8 cellular contexts compared by ENCODE assay signal in genomic region chr9:120985759-120986353, GRCh38. TPM values are rescaled to one million over a fixed set of nuclear protein-coding genes. Genes with fewer than 3 reads are reported as not detected.
DNase-seq lines count a peak whose midpoint lies in the region; ATAC-seq, FAIRE-seq and TF ChIP-seq lines count a peak whose summit lies in the region.

No MANE protein-coding gene starts in this region.

- H3K27ac ChIP-seq in GM12878 (ENCODE audit: control insufficient read depth, insufficient read depth) = no peak overlapping the region
- H3K27ac ChIP-seq in HepG2 (ENCODE audit: extremely low read length, insufficient read depth, low read length) = no peak overlapping the region

- H2AFZ ChIP-seq in GM12878 (ENCODE audit: control insufficient read depth, low read depth, low read length) = peak overlapping the region; percentile 72
- no peak overlapping the region for H2AFZ ChIP-seq in HepG2 (ENCODE audit: low read length)

- CTCF ChIA-PET in GM12878 (lab: Yijun Ruan, JAX) = interaction anchor here (0.7 to 8.5 kb wide), 39 partner anchors 8 to 459 kb away, joined by 3 to 115 read pairs (median 4); no protein-coding TSS in a partner anchor
- CTCF ChIA-PET in HepG2 (lab: Yijun Ruan, JAX; ENCODE audit: low intra/inter-chr PET ratio, low total read pairs) = interaction anchor here (1.1 kb wide), 1 partner anchor 74 kb away, joined by 7 read pairs; no protein-coding TSS in a partner anchor

- TF ChIP-seq RAD21 in GM12878 (IDR thresholded peaks at IDR 0.05; ENCODE audit: insufficient read depth, low read depth, low read length) (peak; percentile 74), HepG2 (CRISPR knock-in tag; IDR thresholded peaks at IDR 0.05) (peak; percentile 24; the same call in 1 of the 2 replicates)

- no peak overlapping the region for H3K9ac ChIP-seq in GM12878 (ENCODE audit: control insufficient read depth, insufficient read depth, low read length)
- no peak overlapping the region for H3K9ac ChIP-seq in HepG2 (ENCODE audit: insufficient read depth, low read depth, low read length)

- peak; percentile 47 for DNase-seq in NCI-H2196 treated with DMSO at 0.1 percent for 48 hours (lab: John Stamatoyannopoulos, UW; ENCODE audit: unreplicated experiment)
- DNase-seq in GM12878 (ENCODE audit: low read depth, low spot score) = no peak
- DNase-seq in HepG2 (ENCODE audit: low spot score) = peak; percentile 56

- peaks cover 4% of the 10 kb centered on the region; the same call in 1 of the 2 replicates for H3K4me1 ChIP-seq in GM12878 (ENCODE audit: control insufficient read depth, insufficient read depth, low read length)
- H3K4me1 ChIP-seq in HepG2 (ENCODE audit: insufficient read depth, low read length) = peaks cover 20% of the 10 kb centered on the region

- H3K9me3 ChIP-seq in GM12878 (replicated peaks; ENCODE audit: control insufficient read depth, insufficient read depth, low read length) = no peaks in the 10 kb centered on the region
- H3K9me3 ChIP-seq in HepG2 (ENCODE audit: low read length) = no peaks in the 10 kb centered on the region

- H3K27me3 ChIP-seq in GM12878 (replicated peaks in 1 of 2; ENCODE audit: control insufficient read depth in 2 of 2, insufficient read depth in 2 of 2, low read length in 1 of 2) (no peaks in the 10 kb centered on the region), HepG2 (ENCODE audit: control insufficient read depth in 1 of 2, insufficient read depth in 2 of 2, low read length in 2 of 2) (no peaks in the 10 kb centered on the region)

- H3K4me3 ChIP-seq in GM12878 (no peak overlapping the region), HepG2 (replicated peaks in 1 of 3; ENCODE audit: insufficient read depth in 1 of 3, low read depth in 2 of 3, low read length in 3 of 3) (no peak overlapping the region)

- POLR2A ChIA-PET in GM12878 (lab: Charles Lee) = no interaction called here
- POLR2A ChIA-PET in HepG2 (lab: Yijun Ruan, JAX) = no interaction called here

- no peaks in the 10 kb centered on the region for H4K20me1 ChIP-seq in GM12878 (ENCODE audit: control insufficient read depth, insufficient read depth)
- H4K20me1 ChIP-seq in HepG2 (ENCODE audit: insufficient read depth, low read length) = no peaks in the 10 kb centered on the region

- TF ChIP-seq POLR2A in GM12878 (IDR thresholded peaks at IDR 0.05; ENCODE audit: low read depth, low read length) (no peak), HepG2 (IDR thresholded peaks at IDR 0.05; ENCODE audit: insufficient read depth in 1 of 2, low read depth in 2 of 2, low read length in 2 of 2) (no peak)

- 0% methylated on average over 2 of the region's 2 CpGs for WGBS in GM12878 (ENCODE audit: insufficient coverage, insufficient replicate concordance, low lambda C conversion rate, missing lambda C conversion rate)
- WGBS in HepG2 (ENCODE audit: low lambda C conversion rate) = 31% methylated on average over 2 of the region's 2 CpGs

- BruUV-seq in GM12878 (replicated peaks; lab: Mats Ljungman, UMichigan) (no TSS peak), HepG2 (replicated peaks; lab: Mats Ljungman, UMichigan) (no TSS peak)

- intact Hi-C loops in GM12878 (cut with micrococcal nuclease; ENCODE audit: unreplicated experiment) = loop anchor here (2.0 to 10.0 kb wide), 3 partner anchors 169 to 419 kb away; no protein-coding TSS in a partner anchor
- intact Hi-C loops in HepG2 (cut with micrococcal nuclease; ENCODE audit: unreplicated experiment) = loop anchor here (1.0 kb wide), 1 partner anchor 74 kb away; no protein-coding TSS in a partner anchor

- no peak overlapping the region for H3K4me2 ChIP-seq in GM12878 (ENCODE audit: control insufficient read depth, insufficient read depth)
- no peak overlapping the region for H3K4me2 ChIP-seq in HepG2 (ENCODE audit: low read depth, low read length)

- ATAC-seq in GM12878 (peak; percentile 85), HepG2 (peak; percentile 77), HG03520 (IDR thresholded peaks at IDR 0.05; ENCODE audit: unreplicated experiment) (no peak), HG03571 (IDR thresholded peaks at IDR 0.05; ENCODE audit: unreplicated experiment) (no peak), GM19397 (IDR thresholded peaks at IDR 0.05; ENCODE audit: unreplicated experiment) (no peak)

- no peaks in the 10 kb centered on the region for H3K79me2 ChIP-seq in GM12878 (ENCODE audit: control insufficient read depth, insufficient read depth, low read length)
- no peaks in the 10 kb centered on the region for H3K79me2 ChIP-seq in HepG2 (ENCODE audit: insufficient read depth, low read length)

- FAIRE-seq in A204.1 (lab: Jason Lieb, UNC) (peak; percentile 77), GM12878 (lab: Jason Lieb, UNC) (peak; percentile 75), HepG2 (lab: Jason Lieb, UNC) (peak; percentile 64)

- RAD21 ChIA-PET in GM12878 (lab: Charles Lee; ENCODE audit: unreplicated experiment) = interaction anchor here (0.8 to 3.1 kb wide), 13 partner anchors 33 to 335 kb away, joined by 3 to 35 read pairs (median 5); no protein-coding TSS in a partner anchor

- SMC1A ChIA-PET in GM12878 (lab: Charles Lee; ENCODE audit: uncharacterized antibody, unreplicated experiment) = interaction anchor here (0.8 to 2.9 kb wide), 21 partner anchors 32 to 334 kb away, joined by 3 to 32 read pairs (median 3); partner anchors contain the start of gene C5

- in situ Hi-C loops in GM12878 (cut with MboI) = no loop called here
- in situ Hi-C loops in HepG2 (cut with HindIII; ENCODE audit: extremely low pct_ligation_motif_present, low pct_unique_long_range_greater_than_20kb) = no loop called here

- no peak for TF ChIP-seq EP300 in GM12878 (IDR thresholded peaks at IDR 0.05; ENCODE audit: borderline replicate concordance in 1 of 2, control insufficient read depth in 1 of 2, low read depth in 2 of 2, low read length in 2 of 2)
- TF ChIP-seq EP300 in HepG2 (IDR thresholded peaks at IDR 0.05; ENCODE audit: low read depth in 2 of 2, low read length in 2 of 2) = no peak
- TF ChIP-seq EP300 in HepG2 (CRISPR knock-in tag; IDR thresholded peaks at IDR 0.05; ENCODE audit: borderline replicate concordance) = no peak

- TF ChIP-seq CTCF in GM12873 (IDR thresholded peaks at IDR 0.05; ENCODE audit: insufficient read depth, low read depth, low read length, missing control alignments) (peak; percentile 56), GM12878 (IDR thresholded peaks at IDR 0.05 in 2 of 3, conservative IDR thresholded peaks at IDR 0.05 in 1 of 3; ENCODE audit: control insufficient read depth in 2 of 3, extremely low read depth in 1 of 3, insufficient read depth in 1 of 3, low read depth in 3 of 3, low read length in 3 of 3) (peak; percentile 64 to 70 (median 64)), HepG2 (CRISPR knock-in tag; IDR thresholded peaks at IDR 0.05) (peak; percentile 71)

- H3K36me3 ChIP-seq in GM12878 (ENCODE audit: control insufficient read depth in 2 of 2, insufficient read depth in 2 of 2, low read length in 1 of 2) (no peaks in the 10 kb centered on the region), HepG2 (replicated peaks in 1 of 2; ENCODE audit: control insufficient read depth in 1 of 2, insufficient read depth in 2 of 2, low read length in 2 of 2) (peaks cover 11 to 22% of the 10 kb centered on the region in 2 experiments)

TF ChIP-seq in HepG2, 621 proteins besides CTCF, POLR2A, EP300 and RAD21:
- TF ChIP-seq STAG1 (CRISPR knock-in tag; IDR thresholded peaks at IDR 0.05) = peak; percentile 70
- TF ChIP-seq SIN3A (IDR thresholded peaks at IDR 0.05; ENCODE audit: borderline replicate concordance, low read depth, low read length) = no peak
- TF ChIP-seq SMC3 (IDR thresholded peaks at IDR 0.05; ENCODE audit: low read length) = peak; percentile 19; the same call in 1 of the 2 replicates

RNA-seq across cellular contexts. Expression of gene TRAF1, which starts 59.3 kb away (rescaled TPM):
- total RNA-seq in GM12878 (2013; cell fraction: nucleolus; rRNA removed) = 317 and 349 TPM in 2 replicates
- total RNA-seq in GM12878 (2014; rRNA removed) = 144 and 153 TPM in 2 replicates
- 111 and 116 TPM in 2 replicates for total RNA-seq in GM12878 (2014; rRNA removed; fragmentation: Illumina TruSeq; extraction: Trizol)
- 163 and 164 TPM in 2 replicates for total RNA-seq in GM12878 (2021)
- polyA plus RNA-seq in GM12878 (2011; ENCODE audit: low read depth) = 44.2 TPM
- 106 and 147 TPM in 2 replicates for polyA plus RNA-seq in GM12878 (2011; rRNA removed)
- polyA plus RNA-seq in GM12878 (2011; cell fraction: cytosol; rRNA removed) = 186 and 209 TPM in 2 replicates
- 205 and 241 TPM in 2 replicates for polyA plus RNA-seq in GM12878 (2011; cell fraction: nucleus; rRNA removed)
- polyA plus RNA-seq in GM12878 (2012) = 65.1 and 86.6 TPM in 2 replicates
- polyA plus RNA-seq in GM12878 (2014; fragmentation: Illumina TruSeq; extraction: Trizol) = 82.8 and 140 TPM in 2 replicates
- 10 to 100 TPM; 13.8 to 16.6 TPM for polyA plus RNA-seq in GM12878 (2014; fragmentation: Nextera tagmentation; extraction: Ambion mirVana)
- polyA plus RNA-seq in GM12878 (2014; rRNA removed) = 153 and 156 TPM in 2 replicates
- polyA plus RNA-seq in GM12878 (2016; fragmentation: Nextera tagmentation; extraction: Ambion mirVana) = 10 to 100 TPM; 69.6 to 79.5 TPM
- polyA minus RNA-seq in GM12878 (2011; rRNA and poly(A)+ RNA removed) = 194 and 283 TPM in 2 replicates
- 61.2 and 66.6 TPM in 2 replicates for polyA minus RNA-seq in GM12878 (2011; cell fraction: cytosol; rRNA and poly(A)+ RNA removed)
- 99.3 and 141 TPM in 2 replicates for polyA minus RNA-seq in GM12878 (2011; cell fraction: nucleus; rRNA and poly(A)+ RNA removed)
- 0.11 and 0.44 TPM in 2 replicates for total RNA-seq in HepG2 (2016; rRNA removed; fragmentation: Illumina TruSeq; extraction: Trizol)
- total RNA-seq in HepG2 (2016; cell fraction: cytosol; rRNA removed; fragmentation: Illumina TruSeq; extraction: Trizol; ENCODE audit: low read depth) = 0.09 and 0.10 TPM in 2 replicates
- 0.25 and 0.39 TPM in 2 replicates for total RNA-seq in HepG2 (2016; cell fraction: insoluble cytoplasmic fraction; rRNA removed; fragmentation: Illumina TruSeq; extraction: Trizol)
- total RNA-seq in HepG2 (2016; cell fraction: membrane; rRNA removed; fragmentation: Illumina TruSeq; extraction: Trizol) = 0.09 and 0.21 TPM in 2 replicates
- 0.75 and 0.87 TPM in 2 replicates for total RNA-seq in HepG2 (2016; cell fraction: nucleus; rRNA removed; fragmentation: Illumina TruSeq; extraction: Trizol)
- 1.0 and 1.8 TPM in 2 replicates for polyA plus RNA-seq in HepG2 (2011; rRNA removed)
- polyA plus RNA-seq in HepG2 (2011; cell fraction: cytosol; rRNA removed) = 0.48 and 0.60 TPM in 2 replicates
- polyA plus RNA-seq in HepG2 (2011; cell fraction: nucleus; rRNA removed) = 5.5 and 7.6 TPM in 2 replicates
- polyA plus RNA-seq in HepG2 (2012) = 0.59 and 0.96 TPM in 2 replicates
- polyA plus RNA-seq in HepG2 (2016; cell fraction: cytosol; fragmentation: Illumina TruSeq; extraction: Trizol; ENCODE audit: low read depth) = 0.07 and 0.10 TPM in 2 replicates
- 0.19 and 0.26 TPM in 2 replicates for polyA plus RNA-seq in HepG2 (2016; cell fraction: insoluble cytoplasmic fraction; fragmentation: Illumina TruSeq; extraction: Trizol; ENCODE audit: low read depth)
- 0.09 and 0.19 TPM in 2 replicates for polyA plus RNA-seq in HepG2 (2016; cell fraction: membrane; fragmentation: Illumina TruSeq; extraction: Trizol; ENCODE audit: low read depth)
- 2.2 TPM in 2 replicates for polyA plus RNA-seq in HepG2 (2016; cell fraction: nucleus; fragmentation: Illumina TruSeq; extraction: Trizol; ENCODE audit: insufficient read depth, low read depth)
- 0.91 and 1.4 TPM in 2 replicates for polyA minus RNA-seq in HepG2 (2011; rRNA and poly(A)+ RNA removed; ENCODE audit: low replicate concordance)
- 0.09 and 0.20 TPM in 2 replicates for polyA minus RNA-seq in HepG2 (2011; cell fraction: cytosol; rRNA and poly(A)+ RNA removed)
- polyA minus RNA-seq in HepG2 (2011; cell fraction: nucleus; rRNA and poly(A)+ RNA removed) = 3.5 and 3.7 TPM in 2 replicates

Comparison
In these comparisons a context has a peak if more than half of its experiments do, and no peak if none do; other contexts are left out.
1. ATAC-seq: peak in GM12878 (single experiment) and HepG2 (single experiment); none in HG03520 (single experiment), HG03571 (single experiment) and GM19397 (single experiment).
2. RNA of gene TRAF1, which starts 59.3 kb away (total RNA-seq): 111 to 349 TPM in GM12878; 0.09 to 0.87 TPM in HepG2; every median in the first group is over 10 times any median in the second.
3. Peak in every context shown above with its lines, with median percentiles within 50 percentile points of each other: CTCF ChIP-seq.